Comparison of ENCODE assay signal across 8 cellular contexts in genomic region chr5:74765929-74766328, GRCh38. TPM values are rescaled to one million over a fixed set of nuclear protein-coding genes. Genes with fewer than 3 reads are reported as not detected.
DNase-seq lines count a peak whose midpoint lies in the region; ATAC-seq, FAIRE-seq and TF ChIP-seq lines count a peak whose summit lies in the region.

No MANE protein-coding gene starts in this region.

- peak overlapping the region; percentile 99 for H3K4me3 Mint-ChIP-seq in Calu3 (ENCODE audit: low read depth, unreplicated experiment)

- no peak overlapping the region for H2AFZ ChIP-seq in OCI-LY7 (ENCODE audit: low read length)

- H3K27ac ChIP-seq in OCI-LY7 (ENCODE audit: low read depth, low read length, poor library complexity, severe bottlenecking) (no peak overlapping the region), pancreas (no peak overlapping the region)

- H4K20me1 ChIP-seq in OCI-LY7 (ENCODE audit: insufficient read depth, low read length) = peaks cover 19% of the 10 kb centered on the region; the same call in 1 of the 2 replicates

- H3K4me2 ChIP-seq in OCI-LY7 (ENCODE audit: low read length) = peak overlapping the region; percentile 69

- peaks cover 30% of the 10 kb centered on the region for H3K4me1 Mint-ChIP-seq in Calu3 (ENCODE audit: low read depth, unreplicated experiment)

- intact Hi-C loops in Calu3 (cut with micrococcal nuclease; ENCODE audit: unreplicated experiment) (loop anchor here (1.0 kb wide), 1 partner anchor 137 kb away; no protein-coding TSS in a partner anchor), OCI-LY7 (cut with micrococcal nuclease; ENCODE audit: unreplicated experiment) (loop anchor here (2.0 to 10.0 kb wide), 3 partner anchors 79 to 951 kb away; partner anchors contain the start of genes HEXB and POC5), pancreas (cut with DNase I) (no loop called here)

- H3K79me2 ChIP-seq in OCI-LY7 (ENCODE audit: insufficient read depth, low read depth, low read length) = peaks cover 69% of the 10 kb centered on the region

- ATAC-seq in pancreas = no peak
- ATAC-seq in GM19328 (IDR thresholded peaks at IDR 0.05; ENCODE audit: unreplicated experiment) = no peak

- POLR2A ChIA-PET in OCI-LY7 (lab: Charles Lee) = interaction anchor here (0.6 to 1.5 kb wide), 2 partner anchors 26 to 735 kb away, joined by 3 to 7 read pairs; no protein-coding TSS in a partner anchor

- H3K36me3 ChIP-seq in OCI-LY7 (ENCODE audit: insufficient read depth, low read length) (peaks cover 63% of the 10 kb centered on the region), pancreas (peaks cover 7 to 11% (median 9%) of the 10 kb centered on the region in 3 donors)

- H3K9me2 ChIP-seq in OCI-LY7 (ENCODE audit: insufficient read depth, low read length) = no peaks in the 10 kb centered on the region

- CTCF ChIA-PET in Calu3 (lab: Charles Lee) = interaction anchor here (0.6 to 1.1 kb wide), 2 partner anchors 153 to 159 kb away, joined by 3 read pairs; no protein-coding TSS in a partner anchor
- CTCF ChIA-PET in OCI-LY7 (lab: Charles Lee; ENCODE audit: unreplicated experiment) = no interaction called here

- TF ChIP-seq CTCF in Calu3 (IDR thresholded peaks at IDR 0.05; ENCODE audit: unreplicated experiment) = no peak
- TF ChIP-seq CTCF in OCI-LY7 (conservative IDR thresholded peaks at IDR 0.05; ENCODE audit: low read length) = no peak
- TF ChIP-seq CTCF in epithelial cell of proximal tubule (conservative IDR thresholded peaks at IDR 0.05; ENCODE audit: low read depth, low read length) = no peak
- TF ChIP-seq CTCF in pancreas (IDR thresholded peaks at IDR 0.05) = no peak

- no peaks in the 10 kb centered on the region for H3K9me3 ChIP-seq in OCI-LY7 (ENCODE audit: low read length)
- H3K9me3 ChIP-seq in pancreas = no peaks in the 10 kb centered on the region

- no peaks in the 10 kb centered on the region for H3K9me3 Mint-ChIP-seq in Calu3 (ENCODE audit: low read depth, unreplicated experiment)

- no peaks in the 10 kb centered on the region for H3K27me3 Mint-ChIP-seq in Calu3 (ENCODE audit: unreplicated experiment)

- peak overlapping the region; percentile 98 for H3K27ac Mint-ChIP-seq in Calu3 (ENCODE audit: unreplicated experiment)

- no peak for FAIRE-seq in pancreas (lab: Jason Lieb, UNC)

- no peaks in the 10 kb centered on the region for H3K27me3 ChIP-seq in pancreas

- BruUV-seq in Calu3 (replicated peaks; lab: Mats Ljungman, UMichigan) = no TSS peak
- BruUV-seq in OCI-LY7 (replicated peaks; lab: Mats Ljungman, UMichigan) = no TSS peak

- 46 to 68% methylated on average over 27 of the region's 27 CpGs for WGBS in pancreas, 2 donors

- no peak for DNase-seq in Calu3
- DNase-seq in OCI-LY7 (ENCODE audit: low spot score) = no peak
- no peak for DNase-seq in epithelial cell of proximal tubule (ENCODE audit: low read depth)
- DNase-seq in pancreas = peak in 1 of 6 donors; percentile 48
- no peak for DNase-seq in KG1 (lab: John Stamatoyannopoulos, UW)
- DNase-seq in SW480 (ENCODE audit: low spot score) = no peak
- DNase-seq in NCI-H524 (lab: John Stamatoyannopoulos, UW) = no peak

- peak overlapping the region; percentile 96 for H3K4me3 ChIP-seq in OCI-LY7 (ENCODE audit: low read depth, low read length, poor library complexity, severe bottlenecking)
- peak overlapping the region; percentile 88 for H3K4me3 ChIP-seq in epithelial cell of proximal tubule (ENCODE audit: low read depth, low read length)
- peak overlapping the region; percentile 69 to 96 (median 80) for H3K4me3 ChIP-seq in pancreas

- H3K4me1 ChIP-seq in OCI-LY7 (ENCODE audit: insufficient read depth, low read length, poor library complexity, severe bottlenecking) (peaks cover 21% of the 10 kb centered on the region), pancreas (peaks cover 13 to 20% (median 17%) of the 10 kb centered on the region in 3 donors)

- peaks cover 64% of the 10 kb centered on the region for H3K36me3 Mint-ChIP-seq in Calu3 (ENCODE audit: insufficient read depth, unreplicated experiment)

RNA-seq across cellular contexts. Expression of gene GFM2, which starts 1.0 kb away (rescaled TPM):
- total RNA-seq in Calu3 (2022) = 51.2 and 57.1 TPM in 2 replicates
- 35.0 and 50.3 TPM in 2 replicates for total RNA-seq in OCI-LY7 (2014; rRNA removed; shearing (Covaris generic))
- 35.3 and 36.9 TPM in 2 replicates for total RNA-seq in OCI-LY7 (2022)
- total RNA-seq in epithelial cell of proximal tubule = 19.1 and 29.6 TPM in 2 replicates
- 10 to 100 TPM in 2 of 6 donors, 1 to 10 TPM in 4; 6.9 to 11.3 (median 9.0) TPM for total RNA-seq in pancreas
- 10 to 100 TPM; 12.5 to 15.8 TPM for polyA plus RNA-seq in pancreas

RNA-seq across cellular contexts. Expression of gene NSA2, which starts 1.1 kb away (rescaled TPM):
- total RNA-seq in Calu3 (2022) (171 and 203 TPM in 2 replicates), OCI-LY7 (2022) (118 and 125 TPM in 2 replicates), epithelial cell of proximal tubule (99.4 and 143 TPM in 2 replicates), pancreas (10 to 100 TPM; 22.4 to 38.7 (median 30.4) TPM)
- 79.2 and 117 TPM in 2 replicates for total RNA-seq in OCI-LY7 (2014; rRNA removed; shearing (Covaris generic))
- 10 to 100 TPM; 44.6 to 68.6 TPM for polyA plus RNA-seq in pancreas

Comparison
In these comparisons a context has a peak if more than half of its experiments do, and no peak if none do; other contexts are left out.
1. intact Hi-C loops: an anchor here in Calu3 (1.0 kb wide) and OCI-LY7 (2.0 to 10.0 kb wide); none called in pancreas.